Comparison of ENCODE assay signal across 1 cellular context in genomic region chr21:46100426-46100825, GRCh38.
TF ChIP-seq lines count a peak whose summit lies in the region.

No MANE protein-coding gene starts in this region.

TF ChIP-seq in K562, 482 proteins besides CTCF, POLR2A, EP300 and RAD21:
- no peak for TF ChIP-seq HDAC2 (IDR thresholded peaks at IDR 0.05)
- TF ChIP-seq ATF3 (IDR thresholded peaks at IDR 0.05) = peak; percentile 73; the same call in 1 of the 2 replicates
- TF ChIP-seq ATF3 (CRISPR knock-in tag; conservative IDR thresholded peaks at IDR 0.05) = no peak
- TF ChIP-seq JUND (IDR thresholded peaks at IDR 0.05; ENCODE audit: borderline replicate concordance, low read depth, low read length) = 0 out of 2 replicates have a peak, but pooled peaks have one; percentile 55
- no peak; the same call in 2 of the 3 replicates for TF ChIP-seq JUND (tag; IDR thresholded peaks at IDR 0.05; ENCODE audit: borderline replicate concordance, low read depth, low read length)
- TF ChIP-seq FOSL1 (tag; conservative IDR thresholded peaks at IDR 0.05) = peak; percentile 69
- TF ChIP-seq ZNF23 (CRISPR knock-in tag; IDR thresholded peaks at IDR 0.05) = no peak
- no peak for TF ChIP-seq CSDE1 (IDR thresholded peaks at IDR 0.05)
- no peak for TF ChIP-seq NONO (IDR thresholded peaks at IDR 0.05; ENCODE audit: low read depth in 2 of 2, low read length in 1 of 2)
- no peak for TF ChIP-seq E2F1 (CRISPR knock-in tag; IDR thresholded peaks at IDR 0.05)
- TF ChIP-seq GATAD2A (IDR thresholded peaks at IDR 0.05) = no peak
- TF ChIP-seq, protein P1, sequence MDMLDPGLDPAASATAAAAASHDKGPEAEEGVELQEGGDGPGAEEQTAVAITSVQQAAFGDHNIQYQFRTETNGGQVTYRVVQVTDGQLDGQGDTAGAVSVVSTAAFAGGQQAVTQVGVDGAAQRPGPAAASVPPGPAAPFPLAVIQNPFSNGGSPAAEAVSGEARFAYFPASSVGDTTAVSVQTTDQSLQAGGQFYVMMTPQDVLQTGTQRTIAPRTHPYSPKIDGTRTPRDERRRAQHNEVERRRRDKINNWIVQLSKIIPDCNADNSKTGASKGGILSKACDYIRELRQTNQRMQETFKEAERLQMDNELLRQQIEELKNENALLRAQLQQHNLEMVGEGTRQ (CRISPR knock-in tag; IDR thresholded peaks at IDR 0.05) = no peak
- TF ChIP-seq KLF6 (CRISPR knock-in tag; IDR thresholded peaks at IDR 0.05; ENCODE audit: borderline replicate concordance) = no peak
- TF ChIP-seq CEBPG (CRISPR knock-in tag; IDR thresholded peaks at IDR 0.05) = no peak
- peak in 1 of 2 experiments; percentile 68; a peak in 1 of 4 replicates for TF ChIP-seq CEBPG (tag; conservative IDR thresholded peaks at IDR 0.05 in 1 of 2, IDR thresholded peaks at IDR 0.05 in 1 of 2)
- TF ChIP-seq BHLHE40 (IDR thresholded peaks at IDR 0.05; ENCODE audit: low read length) = no peak
- TF ChIP-seq ELF2 (CRISPR knock-in tag; IDR thresholded peaks at IDR 0.05) = no peak
- 0 out of 2 replicates have a peak, but pooled peaks have one; percentile 15 for TF ChIP-seq CTBP1 (IDR thresholded peaks at IDR 0.05; ENCODE audit: borderline replicate concordance)
- TF ChIP-seq ZNF695 (CRISPR knock-in tag; IDR thresholded peaks at IDR 0.05) = no peak
- no peak for TF ChIP-seq ZNF75A (CRISPR knock-in tag; IDR thresholded peaks at IDR 0.05)
- no peak for TF ChIP-seq JUN (IDR thresholded peaks at IDR 0.05; ENCODE audit: borderline replicate concordance, low read depth, low read length)
- TF ChIP-seq JUN (CRISPR knock-in tag; IDR thresholded peaks at IDR 0.05; ENCODE audit: borderline replicate concordance) = no peak
- TF ChIP-seq, protein P2, sequence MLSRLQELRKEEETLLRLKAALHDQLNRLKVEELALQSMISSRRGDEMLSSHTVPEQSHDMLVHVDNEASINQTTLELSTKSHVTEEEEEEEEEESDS (CRISPR knock-in tag; IDR thresholded peaks at IDR 0.05) = no peak
- no peak for TF ChIP-seq TCFL5 (CRISPR knock-in tag; conservative IDR thresholded peaks at IDR 0.05)
- no peak for TF ChIP-seq HNRNPLL (IDR thresholded peaks at IDR 0.05; ENCODE audit: low read depth, low read length, poor library complexity, severe bottlenecking)
- TF ChIP-seq, protein P3, sequence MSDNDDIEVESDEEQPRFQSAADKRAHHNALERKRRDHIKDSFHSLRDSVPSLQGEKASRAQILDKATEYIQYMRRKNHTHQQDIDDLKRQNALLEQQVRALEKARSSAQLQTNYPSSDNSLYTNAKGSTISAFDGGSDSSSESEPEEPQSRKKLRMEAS (CRISPR knock-in tag; IDR thresholded peaks at IDR 0.05) = no peak
- no peak for TF ChIP-seq DNMT1 (IDR thresholded peaks at IDR 0.05)
- no peak for TF ChIP-seq CAMTA2 (CRISPR knock-in tag; conservative IDR thresholded peaks at IDR 0.05)
- no peak for TF ChIP-seq ZNF79 (CRISPR knock-in tag; IDR thresholded peaks at IDR 0.05; ENCODE audit: low read depth)
- TF ChIP-seq TRIM24 (IDR thresholded peaks at IDR 0.05) = peak in 1 of 2 experiments; percentile 17; a peak in 1 of 4 replicates
- TF ChIP-seq TSC22D4 (tag; IDR thresholded peaks at IDR 0.05) = no peak
- no peak for TF ChIP-seq BMI1 (IDR thresholded peaks at IDR 0.05; ENCODE audit: low read length)
- TF ChIP-seq STAT6 (CRISPR knock-in tag; IDR thresholded peaks at IDR 0.05) = no peak
- TF ChIP-seq FOXA1 (IDR thresholded peaks at IDR 0.05; ENCODE audit: borderline replicate concordance) = no peak
- TF ChIP-seq, protein P4, sequence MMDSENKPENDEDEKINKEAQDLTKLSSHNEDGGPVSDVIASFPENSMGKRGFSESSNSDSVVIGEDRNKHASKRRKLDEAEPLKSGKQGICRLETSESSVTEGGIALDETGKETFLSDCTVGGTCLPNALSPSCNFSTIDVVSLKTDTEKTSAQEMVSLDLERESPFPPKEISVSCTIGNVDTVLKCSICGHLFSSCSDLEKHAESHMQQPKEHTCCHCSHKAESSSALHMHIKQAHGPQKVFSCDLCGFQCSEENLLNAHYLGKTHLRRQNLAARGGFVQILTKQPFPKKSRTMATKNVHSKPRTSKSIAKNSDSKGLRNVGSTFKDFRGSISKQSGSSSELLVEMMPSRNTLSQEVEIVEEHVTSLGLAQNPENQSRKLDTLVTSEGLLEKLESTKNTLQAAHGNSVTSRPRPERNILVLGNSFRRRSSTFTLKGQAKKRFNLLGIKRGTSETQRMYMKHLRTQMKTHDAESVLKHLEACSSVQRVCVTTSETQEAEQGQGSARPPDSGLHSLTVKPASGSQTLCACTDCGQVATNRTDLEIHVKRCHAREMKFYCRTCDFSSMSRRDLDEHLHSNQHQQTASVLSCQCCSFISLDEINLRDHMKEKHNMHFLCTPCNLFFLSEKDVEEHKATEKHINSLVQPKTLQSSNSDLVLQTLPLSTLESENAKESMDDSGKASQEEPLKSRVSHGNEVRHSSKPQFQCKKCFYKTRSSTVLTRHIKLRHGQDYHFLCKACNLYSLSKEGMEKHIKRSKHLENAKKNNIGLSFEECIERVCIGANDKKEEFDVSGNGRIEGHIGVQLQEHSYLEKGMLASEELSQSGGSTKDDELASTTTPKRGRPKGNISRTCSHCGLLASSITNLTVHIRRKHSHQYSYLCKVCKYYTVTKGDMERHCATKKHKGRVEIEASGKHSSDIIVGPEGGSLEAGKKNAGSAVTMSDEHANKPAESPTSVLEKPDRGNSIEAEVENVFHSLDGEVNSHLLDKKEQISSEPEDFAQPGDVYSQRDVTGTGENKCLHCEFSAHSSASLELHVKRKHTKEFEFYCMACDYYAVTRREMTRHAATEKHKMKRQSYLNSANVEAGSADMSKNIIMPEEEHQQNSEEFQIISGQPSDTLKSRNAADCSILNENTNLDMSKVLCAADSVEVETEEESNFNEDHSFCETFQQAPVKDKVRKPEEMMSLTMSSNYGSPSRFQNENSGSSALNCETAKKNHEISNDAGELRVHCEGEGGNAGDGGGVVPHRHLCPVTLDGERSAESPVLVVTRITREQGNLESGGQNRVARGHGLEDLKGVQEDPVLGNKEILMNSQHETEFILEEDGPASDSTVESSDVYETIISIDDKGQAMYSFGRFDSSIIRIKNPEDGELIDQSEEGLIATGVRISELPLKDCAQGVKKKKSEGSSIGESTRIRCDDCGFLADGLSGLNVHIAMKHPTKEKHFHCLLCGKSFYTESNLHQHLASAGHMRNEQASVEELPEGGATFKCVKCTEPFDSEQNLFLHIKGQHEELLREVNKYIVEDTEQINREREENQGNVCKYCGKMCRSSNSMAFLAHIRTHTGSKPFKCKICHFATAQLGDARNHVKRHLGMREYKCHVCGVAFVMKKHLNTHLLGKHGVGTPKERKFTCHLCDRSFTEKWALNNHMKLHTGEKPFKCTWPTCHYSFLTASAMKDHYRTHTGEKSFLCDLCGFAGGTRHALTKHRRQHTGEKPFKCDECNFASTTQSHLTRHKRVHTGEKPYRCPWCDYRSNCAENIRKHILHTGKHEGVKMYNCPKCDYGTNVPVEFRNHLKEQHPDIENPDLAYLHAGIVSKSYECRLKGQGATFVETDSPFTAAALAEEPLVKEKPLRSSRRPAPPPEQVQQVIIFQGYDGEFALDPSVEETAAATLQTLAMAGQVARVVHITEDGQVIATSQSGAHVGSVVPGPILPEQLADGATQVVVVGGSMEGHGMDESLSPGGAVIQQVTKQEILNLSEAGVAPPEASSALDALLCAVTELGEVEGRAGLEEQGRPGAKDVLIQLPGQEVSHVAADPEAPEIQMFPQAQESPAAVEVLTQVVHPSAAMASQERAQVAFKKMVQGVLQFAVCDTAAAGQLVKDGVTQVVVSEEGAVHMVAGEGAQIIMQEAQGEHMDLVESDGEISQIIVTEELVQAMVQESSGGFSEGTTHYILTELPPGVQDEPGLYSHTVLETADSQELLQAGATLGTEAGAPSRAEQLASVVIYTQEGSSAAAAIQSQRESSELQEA (IDR thresholded peaks at IDR 0.05; ENCODE audit: low read depth) = no peak
- no peak for TF ChIP-seq ZBTB8A (IDR thresholded peaks at IDR 0.05; ENCODE audit: partially characterized antibody)
- no peak for TF ChIP-seq HMG20A (CRISPR knock-in tag; conservative IDR thresholded peaks at IDR 0.05)
- no peak for TF ChIP-seq PHF21A (IDR thresholded peaks at IDR 0.05; ENCODE audit: borderline replicate concordance, low read depth)
- no peak for TF ChIP-seq SMC3 (conservative IDR thresholded peaks at IDR 0.05; ENCODE audit: insufficient read depth, low read depth, low read length)
- TF ChIP-seq ZKSCAN8 (CRISPR knock-in tag; IDR thresholded peaks at IDR 0.05) = no peak
- no peak for TF ChIP-seq CCNT2 (IDR thresholded peaks at IDR 0.05; ENCODE audit: borderline replicate concordance, extremely low read depth, insufficient read length, low read depth, low read length)
